ENCODE assay signal across 10 cellular contexts in the genomic region with DNA sequence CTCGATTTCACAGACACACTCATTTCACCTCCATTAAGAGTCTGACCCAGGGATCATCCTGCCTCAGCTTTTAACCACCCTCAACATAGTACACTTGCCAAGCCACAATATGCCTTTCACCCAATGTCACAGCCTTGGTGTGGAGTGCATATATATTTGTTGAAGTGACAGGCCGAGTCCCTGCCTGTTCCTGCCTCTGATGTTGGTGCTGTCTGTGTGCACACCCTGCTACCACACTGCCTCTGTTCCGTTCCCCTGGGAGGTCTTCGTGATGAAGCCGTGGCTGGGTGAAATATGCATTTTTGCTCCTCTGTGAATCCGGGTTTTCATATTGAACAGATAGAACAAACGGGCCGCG.
DNase-seq lines count a peak whose midpoint lies in the region; ATAC-seq, FAIRE-seq and TF ChIP-seq lines count a peak whose summit lies in the region.
"Had no signal": no experiment of that assay in that cellular context is flagged by ENCODE, and none has a peak within 500 bp of the region (broad histone marks: within the 10 kb centered on the region; RNA-seq: fewer than 3 reads in every experiment).

No MANE protein-coding gene starts in this region.

- intact Hi-C loops in dorsolateral prefrontal cortex (cut with DNase I) = no loop called here

- ATAC-seq in GM18861 (IDR thresholded peaks at IDR 0.05; ENCODE audit: unreplicated experiment) = peak; percentile 25
- ATAC-seq in HG03103 (IDR thresholded peaks at IDR 0.05; ENCODE audit: low read depth, unreplicated experiment) = peak; percentile 35

- H3F3A ChIP-seq in smooth muscle cell (ENCODE audit: low read depth) = peaks cover 4% of the 10 kb centered on the region

- WGBS in smooth muscle cell (ENCODE audit: low lambda C conversion rate) = 96% methylated on average over 9 of the region's 9 CpGs

- H3K36me3 ChIP-seq in smooth muscle cell (ENCODE audit: low read depth) = no peaks in the 10 kb centered on the region

- H3K27ac ChIP-seq in dorsolateral prefrontal cortex (peak overlapping the region; percentile 67 to 98 (median 94)), smooth muscle cell (ENCODE audit: low read depth) (no peak overlapping the region)

- H3K79me2 ChIP-seq in smooth muscle cell (ENCODE audit: low read depth) = no peaks in the 10 kb centered on the region

- peak overlapping the region; percentile 6 for H3K4me2 ChIP-seq in smooth muscle cell

- TF ChIP-seq CTCF in dorsolateral prefrontal cortex (IDR thresholded peaks at IDR 0.05 in 54 of 56, conservative IDR thresholded peaks at IDR 0.05 in 2 of 56; ENCODE audit: low read depth in 1 of 56, partially characterized antibody in 56 of 56) (no peak), smooth muscle cell (IDR thresholded peaks at IDR 0.05; ENCODE audit: borderline replicate concordance, insufficient read depth, poor library complexity, severe bottlenecking) (no peak)

- H3K27me3 ChIP-seq in dorsolateral prefrontal cortex (no peaks in the 10 kb centered on the region), smooth muscle cell (ENCODE audit: low read depth) (no peaks in the 10 kb centered on the region)

- no peaks in the 10 kb centered on the region for H4K20me1 ChIP-seq in smooth muscle cell (ENCODE audit: low read depth)

- H3K4me1 ChIP-seq in smooth muscle cell (ENCODE audit: low read depth) = peaks cover 13% of the 10 kb centered on the region

- no peak overlapping the region for H3K9ac ChIP-seq in smooth muscle cell (ENCODE audit: low read depth)

- H3K4me3 ChIP-seq in dorsolateral prefrontal cortex = peak overlapping the region in 25 of 59 donors; percentile 5 to 43 (median 23)
- H3K4me3 ChIP-seq in smooth muscle cell = no peak overlapping the region

- no peaks in the 10 kb centered on the region for H3K9me3 ChIP-seq in smooth muscle cell (replicated peaks; ENCODE audit: low read depth)

- H2AFZ ChIP-seq in smooth muscle cell (ENCODE audit: low read depth) = no peak overlapping the region

- DNase-seq in dorsolateral prefrontal cortex (no peak), smooth muscle cell (lab: John Stamatoyannopoulos, UW; ENCODE audit: unreplicated experiment) (no peak), NCI-H128 (lab: John Stamatoyannopoulos, UW; ENCODE audit: unreplicated experiment) (no peak), DMS 273 treated with DMSO at 0.1 percent for 48 hours (lab: John Stamatoyannopoulos, UW) (no peak), urothelium cell line (ENCODE audit: low spot score) (no peak)
- no peak for DNase-seq in stimulated activated CD4-positive, alpha-beta T cell treated with anti-CD3 and anti-CD28 coated beads, Interleukin-4, amount 100 ng/mL, for 24 hours
- DNase-seq: GOT3 had no signal

- no peak for FAIRE-seq in urothelium cell line (lab: Jason Lieb, UNC)
- FAIRE-seq: TTC549 had no signal
